13 cellular contexts compared by ENCODE assay signal in genomic region chr14:75604979-75605825, GRCh38. TPM values are rescaled to one million over a fixed set of nuclear protein-coding genes. Genes with fewer than 3 reads are reported as not detected.
A peak's percentile ranks its signal among the peaks of the same experiment; 100 is the strongest.
DNase-seq lines count a peak whose midpoint lies in the region; ATAC-seq and TF ChIP-seq lines count a peak whose summit lies in the region.
"Had no signal": no experiment of that assay in that cellular context is flagged by ENCODE, and none has a peak within 500 bp of the region (broad histone marks: within the 10 kb centered on the region; RNA-seq: fewer than 3 reads in every experiment).

No MANE protein-coding gene starts in this region.

- peaks cover 34% of the 10 kb centered on the region for H3K4me1 Mint-ChIP-seq in nephron
- H3K4me1 Mint-ChIP-seq in activated CD4-positive, alpha-beta memory T cell treated with anti-CD3 and anti-CD28 coated beads, Interleukin-2, amount 10 ng/mL, durations not matched to agents 7 days and 5 days: no peaks in the 10 kb centered on the region
- H3K4me1 Mint-ChIP-seq: central memory CD8-positive, alpha-beta T cell had no signal

- CTCF ChIA-PET in activated CD4-positive, alpha-beta memory T cell treated with anti-CD3 and anti-CD28 coated beads, Interleukin-2, amount 10 ng/mL, durations not matched to agents 7 days and 5 days (lab: Charles Lee): no interaction called here

- POLR2A ChIA-PET in activated CD4-positive, alpha-beta memory T cell treated with anti-CD3 and anti-CD28 coated beads, Interleukin-2, amount 10 ng/mL, durations not matched to agents 7 days and 5 days (lab: Charles Lee): no interaction called here

- no peak overlapping the region for H3K4me3 ChIP-seq in gastroesophageal sphincter

- TF ChIP-seq CTCF in gastroesophageal sphincter (IDR thresholded peaks at IDR 0.05) (no peak), nephron (IDR thresholded peaks at IDR 0.05; ENCODE audit: unreplicated experiment in 3 of 3) (no peak)

- intact Hi-C loops in posterior vena cava (cut with DNase I): no loop called here

- H3K4me3 Mint-ChIP-seq in nephron: peak overlapping the region in 2 of 3 experiments; percentile 3 to 31
- H3K4me3 Mint-ChIP-seq in activated CD4-positive, alpha-beta memory T cell treated with anti-CD3 and anti-CD28 coated beads, Interleukin-2, amount 10 ng/mL, durations not matched to agents 7 days and 5 days: no peak overlapping the region
- H3K4me3 Mint-ChIP-seq: central memory CD8-positive, alpha-beta T cell; natural killer cell treated with Interleukin-12 subunit alpha and Interleukin-12 subunit beta and Interleukin-15 and Interleukin-18, amount 100 ng/mL, for 72 hours had no signal

- no peaks in the 10 kb centered on the region for H3K36me3 Mint-ChIP-seq in nephron (ENCODE audit: low read depth)
- H3K36me3 Mint-ChIP-seq in activated CD4-positive, alpha-beta memory T cell treated with anti-CD3 and anti-CD28 coated beads, Interleukin-2, amount 10 ng/mL, durations not matched to agents 7 days and 5 days (ENCODE audit: low read depth): peaks cover 5% of the 10 kb centered on the region

- peak overlapping the region in 2 of 4 donors; percentile 17 to 18 for H3K27ac ChIP-seq in gastroesophageal sphincter

- TF ChIP-seq EP300 in gastroesophageal sphincter (IDR thresholded peaks at IDR 0.05): no peak

- peak; percentile 41 for ATAC-seq in gastroesophageal sphincter
- ATAC-seq: HCT116; natural killer cell treated with Interleukin-12 subunit alpha and Interleukin-12 subunit beta and Interleukin-15 and Interleukin-18, amount 100 ng/mL, for 72 hours had no signal

- H3K36me3 ChIP-seq in gastroesophageal sphincter: no peaks in the 10 kb centered on the region

- peaks cover 20% of the 10 kb centered on the region for H3K27me3 Mint-ChIP-seq in nephron (ENCODE audit: low read depth)
- H3K27me3 Mint-ChIP-seq in activated CD4-positive, alpha-beta memory T cell treated with anti-CD3 and anti-CD28 coated beads, Interleukin-2, amount 10 ng/mL, durations not matched to agents 7 days and 5 days: no peaks in the 10 kb centered on the region
- H3K27me3 Mint-ChIP-seq: central memory CD8-positive, alpha-beta T cell; natural killer cell treated with Interleukin-12 subunit alpha and Interleukin-12 subunit beta and Interleukin-15 and Interleukin-18, amount 100 ng/mL, for 72 hours had no signal

- DNase-seq in Caki2 (ENCODE audit: low read depth): peak; percentile 53
- DNase-seq in SKM-1 treated with dmso at 0.1 percent for 144 hours (lab: John Stamatoyannopoulos, UW; ENCODE audit: unreplicated experiment): peak; percentile 19
- DNase-seq in activated CD4-positive, alpha-beta memory T cell treated with anti-CD3 and anti-CD28 coated beads, Interleukin-2, amount 10 ng/mL, durations not matched to agents 7 days and 5 days: no peak
- no peak for DNase-seq in posterior vena cava (ENCODE audit: low spot score)
- no peak for DNase-seq in T-helper 2 cell
- DNase-seq in activated CD4-positive, alpha-beta T cell treated with anti-CD3 and anti-CD28 coated beads for 1 hour: no peak
- DNase-seq: NCI-H146; stimulated activated CD4-positive, alpha-beta T cell treated with anti-CD3 and anti-CD28 coated beads, Interleukin-2, amount 100 ng/mL, for 24 hours had no signal

- H3K4me1 ChIP-seq in gastroesophageal sphincter: peaks cover 0 to 18% (median 2%) of the 10 kb centered on the region in 3 donors

- peak overlapping the region; percentile 23 to 88 (median 78) for H3K27ac Mint-ChIP-seq in nephron
- no peak overlapping the region for H3K27ac Mint-ChIP-seq in activated CD4-positive, alpha-beta memory T cell treated with anti-CD3 and anti-CD28 coated beads, Interleukin-2, amount 10 ng/mL, durations not matched to agents 7 days and 5 days
- H3K27ac Mint-ChIP-seq: natural killer cell treated with Interleukin-12 subunit alpha and Interleukin-12 subunit beta and Interleukin-15 and Interleukin-18, amount 100 ng/mL, for 72 hours had no signal

- TF ChIP-seq POLR2A in gastroesophageal sphincter (IDR thresholded peaks at IDR 0.05): no peak

- 73 to 92% methylated on average over 4 to 6 of the region's 11 CpGs for WGBS in gastroesophageal sphincter (ENCODE audit: low coverage in 1 of 2), 2 donors

- H3K9me3 ChIP-seq in gastroesophageal sphincter: peaks cover 0 to 4% (median 0%) of the 10 kb centered on the region in 3 donors

- no peaks in the 10 kb centered on the region for H3K9me3 Mint-ChIP-seq in nephron
- peaks cover 14% of the 10 kb centered on the region for H3K9me3 Mint-ChIP-seq in activated CD4-positive, alpha-beta memory T cell treated with anti-CD3 and anti-CD28 coated beads, Interleukin-2, amount 10 ng/mL, durations not matched to agents 7 days and 5 days
- H3K9me3 Mint-ChIP-seq: central memory CD8-positive, alpha-beta T cell had no signal

- no peaks in the 10 kb centered on the region for H3K27me3 ChIP-seq in gastroesophageal sphincter

- in situ Hi-C loops in Caki2 (cut with HindIII; ENCODE audit: low pct_unique_long_range_greater_than_20kb, low sequenced_read_pairs): no loop called here

RNA-seq across cellular contexts. Expression of gene FLVCR2, which starts 26.8 kb away (rescaled TPM):
- 2.9 and 7.0 TPM in 2 replicates for total RNA-seq in Caki2 (2014; rRNA removed; shearing (Covaris generic); ENCODE audit: low replicate concordance)
- total RNA-seq in gastroesophageal sphincter: 1 to 10 TPM; 1.9 to 5.8 (median 4.1) TPM
- total RNA-seq in activated CD4-positive, alpha-beta memory T cell treated with anti-CD3 and anti-CD28 coated beads, Interleukin-2, amount 10 ng/mL, durations not matched to agents 7 days and 5 days: 1 to 10 TPM; 1.3 to 3.0 TPM
- total RNA-seq in posterior vena cava: 1 to 10 TPM; 4.8 to 7.9 TPM

RNA-seq across cellular contexts. Expression of gene ERG28, which starts 55.5 kb away (rescaled TPM):
- total RNA-seq in Caki2 (2014; rRNA removed; shearing (Covaris generic); ENCODE audit: low replicate concordance): 5.8 and 13.5 TPM in 2 replicates
- total RNA-seq in gastroesophageal sphincter: 10 to 100 TPM in 1 of 4 donors, 1 to 10 TPM in 3; 6.2 to 13.4 (median 7.0) TPM
- total RNA-seq in activated CD4-positive, alpha-beta memory T cell treated with anti-CD3 and anti-CD28 coated beads, Interleukin-2, amount 10 ng/mL, durations not matched to agents 7 days and 5 days: 10 to 100 TPM; 26.9 to 29.4 TPM
- 1 to 10 TPM; 6.7 to 9.4 TPM for total RNA-seq in posterior vena cava

RNA-seq across cellular contexts. Expression of gene TTLL5, which starts 55.8 kb away (rescaled TPM):
- total RNA-seq in Caki2 (2014; rRNA removed; shearing (Covaris generic); ENCODE audit: low replicate concordance): 5.7 and 35.3 TPM in 2 replicates
- 10 to 100 TPM; 18.1 to 30.0 (median 22.1) TPM for total RNA-seq in gastroesophageal sphincter
- total RNA-seq in activated CD4-positive, alpha-beta memory T cell treated with anti-CD3 and anti-CD28 coated beads, Interleukin-2, amount 10 ng/mL, durations not matched to agents 7 days and 5 days: 10 to 100 TPM; 30.6 to 33.1 TPM
- total RNA-seq in posterior vena cava: 10 to 100 TPM; 26.9 to 28.5 TPM

Comparison
In these comparisons a context has a peak if more than half of its experiments do, and no peak if none do; other contexts are left out.
1. DNase-seq: peak in Caki2 (single experiment) and SKM-1 treated with dmso at 0.1 percent for 144 hours (single experiment); none in activated CD4-positive, alpha-beta memory T cell treated with anti-CD3 and anti-CD28 coated beads, Interleukin-2, amount 10 ng/mL, durations not matched to agents 7 days and 5 days (single experiment), posterior vena cava (single experiment), T-helper 2 cell (0 of 5) and activated CD4-positive, alpha-beta T cell treated with anti-CD3 and anti-CD28 coated beads for 1 hour (single experiment).